ENCODE assay signal across 19 cellular contexts in genomic region chr11:106468091-106468490, GRCh38.
DNase-seq lines count a peak whose midpoint lies in the region; ATAC-seq, FAIRE-seq and TF ChIP-seq lines count a peak whose summit lies in the region.
"Had no signal": no experiment of that assay in that cellular context is flagged by ENCODE, and none has a peak within 500 bp of the region (broad histone marks: within the 10 kb centered on the region; RNA-seq: fewer than 3 reads in every experiment).

No MANE protein-coding gene starts in this region.

- H3K27ac Mint-ChIP-seq in MCF 10A (ENCODE audit: low read depth, unreplicated experiment) (no peak overlapping the region), T-helper 17 cell (no peak overlapping the region)
- H3K27ac Mint-ChIP-seq: activated CD8-positive, alpha-beta T cell treated with anti-CD3 and anti-CD28 coated beads for 36 hours; activated naive CD8-positive, alpha-beta T cell treated with anti-CD3 and anti-CD28 coated beads, Interleukin-2, amount 10 ng/mL, durations not matched to agents 7 days and 5 days; activated T-cell treated with anti-CD3 and anti-CD28 coated beads, Interleukin-2, amount 50 U/mL, for 72 hours; B cell; naive thymus-derived CD8-positive, alpha-beta T cell had no signal

- H3K4me3 Mint-ChIP-seq in MCF 10A (ENCODE audit: unreplicated experiment), result no peak overlapping the region
- H3K4me3 Mint-ChIP-seq in T-helper 17 cell, result no peak overlapping the region
- H3K4me3 Mint-ChIP-seq: activated CD8-positive, alpha-beta T cell treated with anti-CD3 and anti-CD28 coated beads for 36 hours; activated naive CD8-positive, alpha-beta T cell treated with anti-CD3 and anti-CD28 coated beads, Interleukin-2, amount 10 ng/mL, durations not matched to agents 7 days and 5 days; activated T-cell treated with anti-CD3 and anti-CD28 coated beads, Interleukin-2, amount 50 U/mL, for 72 hours; B cell; naive thymus-derived CD8-positive, alpha-beta T cell had no signal

- CTCF ChIA-PET in MCF 10A (lab: Yijun Ruan, JAX), result interaction anchor here (0.7 kb wide), 1 partner anchor 29 kb away, joined by 5 read pairs; no protein-coding TSS in a partner anchor

- H3K27me3 Mint-ChIP-seq in MCF 10A (ENCODE audit: insufficient read depth, unreplicated experiment) (no peaks in the 10 kb centered on the region), T-helper 17 cell (no peaks in the 10 kb centered on the region)
- H3K27me3 Mint-ChIP-seq: activated CD8-positive, alpha-beta T cell treated with anti-CD3 and anti-CD28 coated beads for 36 hours; activated naive CD8-positive, alpha-beta T cell treated with anti-CD3 and anti-CD28 coated beads, Interleukin-2, amount 10 ng/mL, durations not matched to agents 7 days and 5 days; B cell; naive thymus-derived CD8-positive, alpha-beta T cell had no signal

- H3K4me1 Mint-ChIP-seq in MCF 10A (ENCODE audit: insufficient read depth, unreplicated experiment) (peaks cover 15% of the 10 kb centered on the region), T-helper 17 cell (no peaks in the 10 kb centered on the region)
- H3K4me1 Mint-ChIP-seq: activated naive CD8-positive, alpha-beta T cell treated with anti-CD3 and anti-CD28 coated beads, Interleukin-2, amount 10 ng/mL, durations not matched to agents 7 days and 5 days; B cell; naive thymus-derived CD8-positive, alpha-beta T cell had no signal

- no peak overlapping the region for H3K4me3 ChIP-seq in fibroblast of pulmonary artery (replicated peaks; ENCODE audit: low read depth, low read length)
- no peak overlapping the region for H3K4me3 ChIP-seq in retinal pigment epithelial cell (ENCODE audit: low read length)
- no peak overlapping the region for H3K4me3 ChIP-seq in kidney (ENCODE audit: low read length in 2 of 2)

- intact Hi-C loops in MCF 10A (cut with micrococcal nuclease), result loop anchor here (10.0 kb wide), 1 partner anchor 237 kb away; no protein-coding TSS in a partner anchor
- intact Hi-C loops in kidney (cut with DNase I), result no loop called here

- TF ChIP-seq CTCF in fibroblast of pulmonary artery (IDR thresholded peaks at IDR 0.05; ENCODE audit: low read length, missing control alignments) (no peak), retinal pigment epithelial cell (conservative IDR thresholded peaks at IDR 0.05; ENCODE audit: low read depth, low read length) (no peak), MCF 10A (IDR thresholded peaks at IDR 0.05; ENCODE audit: unreplicated experiment) (no peak), kidney (IDR thresholded peaks at IDR 0.05; ENCODE audit: borderline replicate concordance, extremely low read depth, insufficient read depth) (no peak)

- POLR2A ChIA-PET in MCF 10A (lab: Yijun Ruan, JAX), result no interaction called here

- no TSS peak for BruUV-seq in MCF 10A (replicated peaks; lab: Mats Ljungman, UMichigan)

- ATAC-seq in HG02588 (IDR thresholded peaks at IDR 0.05; ENCODE audit: unreplicated experiment) (no peak), T-helper 17 cell (no peak)
- ATAC-seq: activated CD8-positive, alpha-beta T cell treated with anti-CD3 and anti-CD28 coated beads for 36 hours; activated T-cell treated with anti-CD3 and anti-CD28 coated beads, Interleukin-2, amount 50 U/mL, for 72 hours; esophagus mucosa; left ventricle myocardium superior; naive thymus-derived CD8-positive, alpha-beta T cell had no signal

- FAIRE-seq in kidney (lab: Jason Lieb, UNC), result no peak
- FAIRE-seq: colon had no signal

- DNase-seq in HCEC 1CT (peak; percentile 64), amniotic epithelial cell (ENCODE audit: low read depth) (peak; percentile 83), fibroblast of pulmonary artery (ENCODE audit: low read depth) (peak; percentile 73), retinal pigment epithelial cell (ENCODE audit: low read depth) (peak; percentile 52), MCF 10A (ENCODE audit: unreplicated experiment) (no peak), T-helper 17 cell (no peak), kidney (no peak)
- DNase-seq: activated CD8-positive, alpha-beta T cell treated with anti-CD3 and anti-CD28 coated beads for 36 hours; activated naive CD8-positive, alpha-beta T cell treated with anti-CD3 and anti-CD28 coated beads, Interleukin-2, amount 10 ng/mL, durations not matched to agents 7 days and 5 days; activated T-cell treated with anti-CD3 and anti-CD28 coated beads, Interleukin-2, amount 50 U/mL, for 72 hours; DMS 273 treated with DMSO at 0.1 percent for 48 hours; left ventricle myocardium superior; MM.1S; naive thymus-derived CD8-positive, alpha-beta T cell; NCI-H2029 had no signal

- peaks cover 4% of the 10 kb centered on the region for H3K36me3 Mint-ChIP-seq in MCF 10A (ENCODE audit: insufficient read depth, unreplicated experiment)
- H3K36me3 Mint-ChIP-seq in T-helper 17 cell (ENCODE audit: low read depth), result no peaks in the 10 kb centered on the region
- H3K36me3 Mint-ChIP-seq: activated naive CD8-positive, alpha-beta T cell treated with anti-CD3 and anti-CD28 coated beads, Interleukin-2, amount 10 ng/mL, durations not matched to agents 7 days and 5 days; naive thymus-derived CD8-positive, alpha-beta T cell had no signal

- H3K4me1 ChIP-seq in kidney (ENCODE audit: control insufficient read depth in 1 of 2, insufficient read depth in 1 of 2, low read depth in 1 of 2, low read length in 2 of 2), result peaks cover 0 to 2% of the 10 kb centered on the region in 2 donors

- no peak overlapping the region for H3K9ac ChIP-seq in kidney (ENCODE audit: low read length in 2 of 2)

- no peaks in the 10 kb centered on the region for H3K36me3 ChIP-seq in kidney (ENCODE audit: control insufficient read depth in 1 of 2, insufficient read depth in 2 of 2, low read length in 2 of 2)

- H3K9me3 ChIP-seq in T-helper 17 cell (ENCODE audit: control insufficient read depth, low read length, poor library complexity, severe bottlenecking), result no peaks in the 10 kb centered on the region
- no peaks in the 10 kb centered on the region for H3K9me3 ChIP-seq in kidney (ENCODE audit: control insufficient read depth in 1 of 2, low read length in 2 of 2)

- H3K9me3 Mint-ChIP-seq in MCF 10A (ENCODE audit: unreplicated experiment), result no peaks in the 10 kb centered on the region

- no peak overlapping the region for H3K27ac ChIP-seq in kidney (ENCODE audit: low read depth in 2 of 2, low read length in 2 of 2)

Comparison
In these comparisons a context has a peak if more than half of its experiments do, and no peak if none do; other contexts are left out.
1. DNase-seq: peak in HCEC 1CT (single experiment), amniotic epithelial cell (single experiment), fibroblast of pulmonary artery (single experiment) and retinal pigment epithelial cell (single experiment); none in MCF 10A (single experiment), T-helper 17 cell (0 of 3) and kidney (single experiment).